ENCODE assay signal across 5 cellular contexts in genomic region chr12:5690240-5690639, GRCh38.
"Had no signal": no experiment of that assay in that cellular context is flagged by ENCODE, and none has a peak within 500 bp of the region (broad histone marks: within the 10 kb centered on the region; RNA-seq: fewer than 3 reads in every experiment).

No MANE protein-coding gene starts in this region.

- H3K4me1 ChIP-seq: HAP-1 had no signal

- DNase-seq: GM23248, GOT3, HFFc6 had no signal

- H3K4me3 ChIP-seq: GM23248, HAP-1 had no signal

- H3K27ac ChIP-seq: GM23248, HL-60 had no signal

- H3K9me3 ChIP-seq: HAP-1 had no signal

- H3K9ac ChIP-seq: GM23248 had no signal

- H3K36me3 ChIP-seq: HAP-1 had no signal
